In genomic region chr11:27717377-27717776, GRCh38 we compare ENCODE assay signal across 12 cellular contexts. TPM values are rescaled to one million over a fixed set of nuclear protein-coding genes. Genes with fewer than 3 reads are reported as not detected.
DNase-seq lines count a peak whose midpoint lies in the region; ATAC-seq, FAIRE-seq and TF ChIP-seq lines count a peak whose summit lies in the region.
"Had no signal": no experiment of that assay in that cellular context is flagged by ENCODE, and none has a peak within 500 bp of the region (broad histone marks: within the 10 kb centered on the region; RNA-seq: fewer than 3 reads in every experiment).

No MANE protein-coding gene starts in this region.

- TF ChIP-seq CTCF in GM12878 (IDR thresholded peaks at IDR 0.05 in 2 of 3, conservative IDR thresholded peaks at IDR 0.05 in 1 of 3; ENCODE audit: control insufficient read depth in 2 of 3, extremely low read depth in 1 of 3, insufficient read depth in 1 of 3, low read depth in 3 of 3, low read length in 3 of 3) (peak in 2 of 3 experiments; percentile 21 to 28; a peak in 3 of 6 replicates), nephron (IDR thresholded peaks at IDR 0.05; ENCODE audit: unreplicated experiment in 3 of 3) (peak in 2 of 3 experiments; percentile 21 to 41), transverse colon (IDR thresholded peaks at IDR 0.05) (peak in 1 of 5 experiments; percentile 5)

- SMC1A ChIA-PET in GM12878 (lab: Charles Lee; ENCODE audit: uncharacterized antibody, unreplicated experiment): interaction anchor here (0.9 to 1.6 kb wide), 4 partner anchors 11 to 813 kb away, joined by 3 to 4 read pairs (median 3); no protein-coding TSS in a partner anchor

- no peaks in the 10 kb centered on the region for H3K79me2 ChIP-seq in GM12878 (ENCODE audit: control insufficient read depth, insufficient read depth, low read length)

- no peak for TF ChIP-seq RAD21 in GM12878 (IDR thresholded peaks at IDR 0.05; ENCODE audit: insufficient read depth, low read depth, low read length)

- no peaks in the 10 kb centered on the region for H4K20me1 ChIP-seq in GM12878 (ENCODE audit: control insufficient read depth, insufficient read depth)

- intact Hi-C loops in GM12878 (cut with micrococcal nuclease; ENCODE audit: unreplicated experiment): no loop called here
- intact Hi-C loops in transverse colon (cut with DNase I; ENCODE audit: low total_unique reads): no loop called here

- peak; percentile 76 for ATAC-seq in GM12878
- ATAC-seq in HG03378 (IDR thresholded peaks at IDR 0.05; ENCODE audit: unreplicated experiment): no peak
- ATAC-seq: left lobe of liver had no signal

- H3K36me3 Mint-ChIP-seq in nephron (ENCODE audit: low read depth): no peaks in the 10 kb centered on the region

- no TSS peak for BruUV-seq in GM12878 (replicated peaks; lab: Mats Ljungman, UMichigan)

- H3K4me3 ChIP-seq in GM12878 (no peak overlapping the region), transverse colon (no peak overlapping the region)
- H3K4me3 ChIP-seq: HAP-1 had no signal

- in situ Hi-C loops in GM12878 (cut with MboI): no loop called here
- in situ Hi-C loops in transverse colon (cut with MboI; ENCODE audit: low pct_ligation_motif_present in 1 of 4, low pct_unique_long_range_greater_than_20kb in 1 of 4, low sequenced_read_pairs in 3 of 4): loop anchor here in 3 of 4 donors (25.0 kb wide), 3 partner anchors 105 to 970 kb away; no protein-coding TSS in a partner anchor

- H2AFZ ChIP-seq in GM12878 (ENCODE audit: control insufficient read depth, low read depth, low read length): no peak overlapping the region

- POLR2A ChIA-PET in GM12878 (lab: Charles Lee): no interaction called here

- RAD21 ChIA-PET in GM12878 (lab: Charles Lee; ENCODE audit: unreplicated experiment): interaction anchor here (0.6 to 0.9 kb wide), 4 partner anchors 15 to 1612 kb away, joined by 3 to 4 read pairs (median 3); no protein-coding TSS in a partner anchor

- peak overlapping the region; percentile 82 to 86 (median 85) for H3K4me3 Mint-ChIP-seq in nephron

- H3K9me3 Mint-ChIP-seq in nephron: no peaks in the 10 kb centered on the region

- no peak overlapping the region for H3K4me2 ChIP-seq in GM12878 (ENCODE audit: control insufficient read depth, insufficient read depth)

- H3K27ac Mint-ChIP-seq in nephron: no peak overlapping the region

- TF ChIP-seq EP300 in GM12878 (IDR thresholded peaks at IDR 0.05; ENCODE audit: borderline replicate concordance in 1 of 2, control insufficient read depth in 1 of 2, low read depth in 2 of 2, low read length in 2 of 2) (no peak), transverse colon (IDR thresholded peaks at IDR 0.05; ENCODE audit: low read depth) (no peak)

- peaks cover 78% of the 10 kb centered on the region for H3K27me3 Mint-ChIP-seq in nephron (ENCODE audit: low read depth)

- no peak for FAIRE-seq in GM12878 (lab: Jason Lieb, UNC)

- peaks cover 26% of the 10 kb centered on the region for H3K4me1 Mint-ChIP-seq in nephron

- H3K36me3 ChIP-seq in GM12878 (ENCODE audit: control insufficient read depth in 2 of 2, insufficient read depth in 2 of 2, low read length in 1 of 2) (no peaks in the 10 kb centered on the region), transverse colon (no peaks in the 10 kb centered on the region)
- H3K36me3 ChIP-seq: HAP-1, sigmoid colon had no signal

- H3K4me1 ChIP-seq in GM12878 (ENCODE audit: control insufficient read depth, insufficient read depth, low read length): no peaks in the 10 kb centered on the region
- peaks cover 10 to 26% (median 23%) of the 10 kb centered on the region in 4 donors for H3K4me1 ChIP-seq in transverse colon
- H3K4me1 ChIP-seq: HAP-1 had no signal

- TF ChIP-seq POLR2A in GM12878 (IDR thresholded peaks at IDR 0.05; ENCODE audit: low read depth, low read length): no peak
- TF ChIP-seq POLR2A in transverse colon (IDR thresholded peaks at IDR 0.05): no peak

- no peak overlapping the region for H3K27ac ChIP-seq in GM12878 (ENCODE audit: control insufficient read depth, insufficient read depth)
- no peak overlapping the region for H3K27ac ChIP-seq in transverse colon

- H3K27me3 ChIP-seq in GM12878 (replicated peaks in 1 of 2; ENCODE audit: control insufficient read depth in 2 of 2, insufficient read depth in 2 of 2, low read length in 1 of 2) (peaks cover 5 to 12% of the 10 kb centered on the region in 2 experiments; a peak in 3 of 4 replicates), transverse colon (peaks cover 90% of the 10 kb centered on the region)

- CTCF ChIA-PET in GM12878 (lab: Yijun Ruan, JAX): interaction anchor here (0.6 to 3.1 kb wide), 6 partner anchors 12 to 957 kb away, joined by 3 to 16 read pairs (median 4); no protein-coding TSS in a partner anchor

- DNase-seq in ELR (ENCODE audit: low read depth) (peak; percentile 73), HT1080 (ENCODE audit: low read depth) (peak; percentile 43), GM12878 (ENCODE audit: low read depth, low spot score) (no peak), transverse colon (no peak), T-helper 9 cell (no peak)
- DNase-seq: SIG-M5; sigmoid colon; stimulated activated naive CD4-positive, alpha-beta T cell had no signal

- H3K9ac ChIP-seq in GM12878 (ENCODE audit: control insufficient read depth, insufficient read depth, low read length): no peak overlapping the region

- H3K9me3 ChIP-seq in GM12878 (replicated peaks; ENCODE audit: control insufficient read depth, insufficient read depth, low read length) (no peaks in the 10 kb centered on the region; the same call in 2 of the 3 replicates), transverse colon (no peaks in the 10 kb centered on the region)
- H3K9me3 ChIP-seq: HAP-1, sigmoid colon had no signal

TF ChIP-seq in GM12878, 131 proteins besides CTCF, POLR2A, EP300 and RAD21 (continues in another document):
- TF ChIP-seq POU2F2 (IDR thresholded peaks at IDR 0.05; ENCODE audit: borderline replicate concordance, low read depth, low read length): no peak
- no peak for TF ChIP-seq SUPT20H (IDR thresholded peaks at IDR 0.05; ENCODE audit: borderline replicate concordance, control insufficient read depth, low read depth, low read length)
- TF ChIP-seq EZH2 (IDR thresholded peaks at IDR 0.05; ENCODE audit: borderline replicate concordance, control insufficient read depth, low read depth, low read length): no peak
- TF ChIP-seq MEF2A (IDR thresholded peaks at IDR 0.05; ENCODE audit: insufficient read depth, low read depth, low read length): no peak
- no peak for TF ChIP-seq E2F4 (IDR thresholded peaks at IDR 0.05; ENCODE audit: low read depth, low read length)
- no peak for TF ChIP-seq MEF2B (IDR thresholded peaks at IDR 0.05; ENCODE audit: partially characterized antibody, poor library complexity, severe bottlenecking)
- TF ChIP-seq RBBP5 (conservative IDR thresholded peaks at IDR 0.05): no peak
- no peak for TF ChIP-seq ZNF24 (IDR thresholded peaks at IDR 0.05)
- no peak for TF ChIP-seq ZNF622 (IDR thresholded peaks at IDR 0.05)
- no peak for TF ChIP-seq RUNX3 (IDR thresholded peaks at IDR 0.05; ENCODE audit: low read length)
- TF ChIP-seq MAX (IDR thresholded peaks at IDR 0.05; ENCODE audit: low read depth, low read length): no peak
- no peak for TF ChIP-seq SREBF1 (IDR thresholded peaks at IDR 0.05; ENCODE audit: low read length)

RNA-seq across cellular contexts. Expression of gene BDNF, which starts 17.1 kb away (rescaled TPM):
- total RNA-seq in HT1080 (2014; rRNA removed; shearing (Covaris generic)): 11.9 and 12.5 TPM in 2 replicates
- polyA plus RNA-seq in HT1080 (2015; cell fraction: cytosol; rRNA removed): 9.3 and 11.1 TPM in 2 replicates
- 7.6 and 8.6 TPM in 2 replicates for polyA plus RNA-seq in HT1080 (2015; cell fraction: nucleus; rRNA removed)
- total RNA-seq in GM12878 (2013; cell fraction: nucleolus; rRNA removed): 0.15 and 0.23 TPM in 2 replicates
- 0.06 TPM in 1 of 2 replicates, not detected in the other for total RNA-seq in GM12878 (2014; rRNA removed)
- 0.04 TPM in 1 of 2 replicates, not detected in the other for total RNA-seq in GM12878 (2014; rRNA removed; fragmentation: Illumina TruSeq; extraction: Trizol)
- total RNA-seq in GM12878 (2021): 0.05 and 0.08 TPM in 2 replicates
- polyA plus RNA-seq in GM12878 (2011; ENCODE audit: low read depth): not detected
- polyA plus RNA-seq in GM12878 (2011; rRNA removed): 0.14 and 0.15 TPM in 2 replicates
- 0.04 and 0.07 TPM in 2 replicates for polyA plus RNA-seq in GM12878 (2011; cell fraction: cytosol; rRNA removed)
- polyA plus RNA-seq in GM12878 (2011; cell fraction: nucleus; rRNA removed): 0.06 and 0.13 TPM in 2 replicates
- 0.07 TPM in 1 of 2 replicates, not detected in the other for polyA plus RNA-seq in GM12878 (2012)
- polyA plus RNA-seq in GM12878 (2014; fragmentation: Illumina TruSeq; extraction: Trizol): 0.05 TPM in 1 of 2 replicates, not detected in the other
- polyA plus RNA-seq in GM12878 (2014; fragmentation: Nextera tagmentation; extraction: Ambion mirVana): under 1 TPM; 0.02 to 0.03 TPM
- polyA plus RNA-seq in GM12878 (2014; rRNA removed): 0.05 TPM in 1 of 2 replicates, not detected in the other
- under 1 TPM; 0.07 to 0.24 TPM for polyA plus RNA-seq in GM12878 (2016; fragmentation: Nextera tagmentation; extraction: Ambion mirVana)
- 0.10 TPM in 1 of 2 replicates, not detected in the other for polyA minus RNA-seq in GM12878 (2011; rRNA and poly(A)+ RNA removed)
- polyA minus RNA-seq in GM12878 (2011; cell fraction: cytosol; rRNA and poly(A)+ RNA removed): not detected in 2 replicates
- 0.10 and 0.12 TPM in 2 replicates for polyA minus RNA-seq in GM12878 (2011; cell fraction: nucleus; rRNA and poly(A)+ RNA removed)
- total RNA-seq in transverse colon: under 1 TPM in 2 of 4 donors, not detected in 2; 0.14 to 0.64 TPM

Comparison
In these comparisons a context has a peak if more than half of its experiments do, and no peak if none do; other contexts are left out.
1. DNase-seq: peak in ELR (single experiment) and HT1080 (single experiment); none in GM12878 (single experiment), transverse colon (single experiment) and T-helper 9 cell (single experiment).